8 cellular contexts compared by ENCODE assay signal in genomic region chr14:93206793-93207467, GRCh38. TPM values are rescaled to one million over a fixed set of nuclear protein-coding genes. Genes with fewer than 3 reads are reported as not detected.
DNase-seq lines count a peak whose midpoint lies in the region; ATAC-seq and TF ChIP-seq lines count a peak whose summit lies in the region.

GON7 (minus strand) TSS chr14:93207065; CDS start chr14:93207037, 28 bp downstream.
UBR7 (plus strand) TSS chr14:93207256; CDS start chr14:93207292, 36 bp downstream.

- peak; percentile 85 for TF ChIP-seq POLR2A in right lobe of liver (IDR thresholded peaks at IDR 0.05)

- H3K36me3 Mint-ChIP-seq in CD4-positive, alpha-beta memory T cell = peaks cover 0 to 23% of the 10 kb centered on the region in 2 donors
- peaks cover 13% of the 10 kb centered on the region for H3K36me3 Mint-ChIP-seq in activated CD4-positive, alpha-beta memory T cell treated with anti-CD3 and anti-CD28 coated beads for 36 hours

- peak within 1 kb of the TSS; percentile 73 to 99 for H3K4me3 ChIP-seq in CD4-positive, alpha-beta memory T cell (ENCODE audit: low read length in 2 of 2)
- H3K4me3 ChIP-seq in dorsolateral prefrontal cortex (peak within 1 kb of the TSS; percentile 63 to 99 (median 94)), right lobe of liver (peak within 1 kb of the TSS; percentile 91 to 99 (median 95))

- CTCF ChIA-PET in CD4-positive, alpha-beta memory T cell (lab: Charles Lee; ENCODE audit: partially characterized antibody) = interaction anchor here (1.0 to 5.4 kb wide), 8 partner anchors 12 to 94 kb away, joined by 3 to 41 read pairs (median 7); partner anchors contain the start of genes LYSET and MOAP1
- CTCF ChIA-PET in activated CD4-positive, alpha-beta memory T cell treated with anti-CD3 and anti-CD28 coated beads for 36 hours (lab: Charles Lee) = interaction anchor here (0.7 to 3.5 kb wide), 12 partner anchors 10 to 407 kb away, joined by 3 to 28 read pairs (median 5); partner anchors contain the start of genes LYSET and MOAP1

- ATAC-seq in GM19438 (IDR thresholded peaks at IDR 0.05; ENCODE audit: low read depth, unreplicated experiment) (peak; percentile 69), HG03575 (IDR thresholded peaks at IDR 0.05; ENCODE audit: extremely low read depth, insufficient number of reproducible peaks, low FRiP score, unreplicated experiment) (peak; percentile 48), right lobe of liver (peak; percentile 98 to 99 (median 99))

- H3K27me3 Mint-ChIP-seq in CD4-positive, alpha-beta memory T cell = no peaks in the 10 kb centered on the region
- H3K27me3 Mint-ChIP-seq in activated CD4-positive, alpha-beta memory T cell treated with anti-CD3 and anti-CD28 coated beads for 36 hours = no peaks in the 10 kb centered on the region

- H3K27ac ChIP-seq in CD4-positive, alpha-beta memory T cell (ENCODE audit: low read depth, low read length) = peak within 1 kb of the TSS; percentile 77
- H3K27ac ChIP-seq in dorsolateral prefrontal cortex (peak within 1 kb of the TSS; percentile 6 to 94 (median 84)), right lobe of liver (peak within 1 kb of the TSS; percentile 30 to 77 (median 56))

- H3K27ac Mint-ChIP-seq in CD4-positive, alpha-beta memory T cell = peak within 1 kb of the TSS; percentile 90 to 97 (median 96)
- H3K27ac Mint-ChIP-seq in activated CD4-positive, alpha-beta memory T cell treated with anti-CD3 and anti-CD28 coated beads for 36 hours = peak within 1 kb of the TSS; percentile 94

- peak; percentile 81 to 91 (median 85) for DNase-seq in CD4-positive, alpha-beta memory T cell
- peak; percentile 83 for DNase-seq in NCI-H82 treated with DMSO at 0.1 percent for 48 hours (lab: John Stamatoyannopoulos, UW; ENCODE audit: unreplicated experiment)
- peak; percentile 94 for DNase-seq in activated CD4-positive, alpha-beta memory T cell treated with anti-CD3 and anti-CD28 coated beads for 36 hours
- DNase-seq in dorsolateral prefrontal cortex = peak; percentile 84 to 97 (median 95)
- DNase-seq in right lobe of liver = peak; percentile 94 to 97 (median 96)
- peak; percentile 82 to 83 for DNase-seq in stimulated activated CD4-positive, alpha-beta T cell treated with anti-CD3 and anti-CD28 coated beads, Interleukin-4, amount 100 ng/mL, for 4 hours

- peak in 55 of 56 donors; percentile 27 to 90 (median 63) for TF ChIP-seq CTCF in dorsolateral prefrontal cortex (IDR thresholded peaks at IDR 0.05 in 54 of 56, conservative IDR thresholded peaks at IDR 0.05 in 2 of 56; ENCODE audit: low read depth in 1 of 56, partially characterized antibody in 56 of 56)
- TF ChIP-seq CTCF in right lobe of liver (IDR thresholded peaks at IDR 0.05) = peak; percentile 38 to 59 (median 47)

- no peaks in the 10 kb centered on the region for H3K27me3 ChIP-seq in CD4-positive, alpha-beta memory T cell (ENCODE audit: insufficient read depth, low read length)
- H3K27me3 ChIP-seq in dorsolateral prefrontal cortex (no peaks in the 10 kb centered on the region), right lobe of liver (no peaks in the 10 kb centered on the region)

- H3K9me3 ChIP-seq in CD4-positive, alpha-beta memory T cell (ENCODE audit: control insufficient read depth in 1 of 2, low read length in 2 of 2) = no peaks in the 10 kb centered on the region
- no peaks in the 10 kb centered on the region for H3K9me3 ChIP-seq in right lobe of liver

- H3K4me1 Mint-ChIP-seq in CD4-positive, alpha-beta memory T cell = peaks cover 27 to 50% (median 38%) of the 10 kb centered on the region in 4 donors
- H3K4me1 Mint-ChIP-seq in activated CD4-positive, alpha-beta memory T cell treated with anti-CD3 and anti-CD28 coated beads for 36 hours (ENCODE audit: low read depth) = peaks cover 32% of the 10 kb centered on the region

- POLR2A ChIA-PET in CD4-positive, alpha-beta memory T cell (lab: Charles Lee; ENCODE audit: partially characterized antibody) = interaction anchor here (1.0 to 5.7 kb wide), 7 partner anchors 12 to 93 kb away, joined by 3 to 85 read pairs (median 5); partner anchors contain the start of genes ITPK1, LYSET and MOAP1
- POLR2A ChIA-PET in activated CD4-positive, alpha-beta memory T cell treated with anti-CD3 and anti-CD28 coated beads for 36 hours (lab: Charles Lee) = interaction anchor here (0.6 to 3.8 kb wide), 5 partner anchors 10 to 102 kb away, joined by 3 to 34 read pairs (median 3); partner anchors contain the start of genes LYSET and MOAP1

- peak within 1 kb of the TSS; percentile 89 to 99 (median 97) for H3K4me3 Mint-ChIP-seq in CD4-positive, alpha-beta memory T cell
- peak within 1 kb of the TSS; percentile 99 for H3K4me3 Mint-ChIP-seq in activated CD4-positive, alpha-beta memory T cell treated with anti-CD3 and anti-CD28 coated beads for 36 hours

- H3K4me1 ChIP-seq in CD4-positive, alpha-beta memory T cell (ENCODE audit: insufficient read depth, low read length) = peaks cover 42% of the 10 kb centered on the region
- H3K4me1 ChIP-seq in right lobe of liver = peaks cover 0 to 18% (median 0%) of the 10 kb centered on the region in 4 donors

- no peaks in the 10 kb centered on the region for H3K9me3 Mint-ChIP-seq in CD4-positive, alpha-beta memory T cell
- H3K9me3 Mint-ChIP-seq in activated CD4-positive, alpha-beta memory T cell treated with anti-CD3 and anti-CD28 coated beads for 36 hours = no peaks in the 10 kb centered on the region

- WGBS in right lobe of liver (ENCODE audit: insufficient coverage, low coverage, low lambda C conversion rate, missing lambda C conversion rate) = 0% methylated on average over 16 of the region's 65 CpGs

- intact Hi-C loops in CD4-positive, alpha-beta memory T cell (cut with micrococcal nuclease) = loop anchor here (1.0 to 2.0 kb wide), 2 partner anchors 22 to 126 kb away; partner anchors contain the start of genes BTBD7 and LYSET
- intact Hi-C loops in activated CD4-positive, alpha-beta memory T cell treated with anti-CD3 and anti-CD28 coated beads for 36 hours (cut with micrococcal nuclease) = loop anchor here (1.0 to 10.0 kb wide), 4 partner anchors 23 to 748 kb away; partner anchors contain the start of genes BTBD7 and MOAP1
- intact Hi-C loops in dorsolateral prefrontal cortex (cut with DNase I) (loop anchor here (1.0 to 10.0 kb wide), 8 partner anchors 22 to 412 kb away; partner anchors contain the start of genes BTBD7 (in 1 of the 2), GOLGA5 (in 1 of the 2), LYSET (in 1 of the 2) and MOAP1 (in 1 of the 2)), right lobe of liver (cut with DNase I) (no loop called here)

- peaks cover 6% of the 10 kb centered on the region for H3K36me3 ChIP-seq in CD4-positive, alpha-beta memory T cell (ENCODE audit: insufficient read depth, low read length)
- H3K36me3 ChIP-seq in right lobe of liver = peaks cover 0 to 16% (median 2%) of the 10 kb centered on the region in 4 donors

RNA-seq across cellular contexts. Expression of gene GON7, which starts in this region (rescaled TPM):
- 10 to 100 TPM; 11.6 to 12.7 TPM for total RNA-seq in CD4-positive, alpha-beta memory T cell
- polyA plus RNA-seq in CD4-positive, alpha-beta memory T cell = 10 to 100 TPM; 23.0 to 28.8 TPM
- 10 to 100 TPM; 12.4 to 12.5 TPM for total RNA-seq in activated CD4-positive, alpha-beta memory T cell treated with anti-CD3 and anti-CD28 coated beads for 36 hours
- total RNA-seq in dorsolateral prefrontal cortex (10 to 100 TPM in 23 of 120 experiments, 1 to 10 TPM in 97; 3.6 to 13.0 (median 8.3) TPM), right lobe of liver (1 to 10 TPM; 4.1 to 9.0 (median 5.6) TPM)

RNA-seq across cellular contexts. Expression of gene UBR7, which starts in this region (rescaled TPM):
- 10 to 100 TPM; 17.5 to 17.8 TPM for total RNA-seq in CD4-positive, alpha-beta memory T cell
- polyA plus RNA-seq in CD4-positive, alpha-beta memory T cell = 10 to 100 TPM; 28.5 to 47.8 TPM
- 10 to 100 TPM; 48.0 to 51.6 TPM for total RNA-seq in activated CD4-positive, alpha-beta memory T cell treated with anti-CD3 and anti-CD28 coated beads for 36 hours
- 10 to 100 TPM; 21.7 to 43.1 (median 30.0) TPM for total RNA-seq in dorsolateral prefrontal cortex
- 10 to 100 TPM in 2 of 6 experiments, 1 to 10 TPM in 4; 7.1 to 16.6 (median 8.4) TPM for total RNA-seq in right lobe of liver

Comparison
In these comparisons a context has a peak if more than half of its experiments do, and no peak if none do; other contexts are left out.
1. Peak in every context shown above with its lines: DNase-seq, ATAC-seq, H3K4me3 ChIP-seq and H3K27ac ChIP-seq.
2. ATAC-seq: peak in every context shown above with its lines; median percentile 99 in right lobe of liver; 69 in GM19438; 48 in HG03575.
3. intact Hi-C loops: an anchor here in CD4-positive, alpha-beta memory T cell (1.0 to 2.0 kb wide), activated CD4-positive, alpha-beta memory T cell treated with anti-CD3 and anti-CD28 coated beads for 36 hours (1.0 to 10.0 kb wide) and dorsolateral prefrontal cortex (1.0 to 10.0 kb wide); none called in right lobe of liver.